Comparison of ENCODE assay signal across 17 cellular contexts in genomic region chr6:154749341-154749740, GRCh38. TPM values are rescaled to one million over a fixed set of nuclear protein-coding genes. Genes with fewer than 3 reads are reported as not detected.
DNase-seq lines count a peak whose midpoint lies in the region; ATAC-seq, FAIRE-seq and TF ChIP-seq lines count a peak whose summit lies in the region.
"Had no signal": no experiment of that assay in that cellular context is flagged by ENCODE, and none has a peak within 500 bp of the region (broad histone marks: within the 10 kb centered on the region; RNA-seq: fewer than 3 reads in every experiment).

No MANE protein-coding gene starts in this region.

- peaks cover 3 to 8% of the 10 kb centered on the region in 2 donors for H3K36me3 Mint-ChIP-seq in activated T-cell treated with anti-CD3 and anti-CD28 coated beads, Interleukin-2, amount 50 U/mL, for 72 hours (ENCODE audit: insufficient read depth in 2 of 2)
- H3K36me3 Mint-ChIP-seq in immature natural killer cell (peaks cover 0 to 4% (median 3%) of the 10 kb centered on the region in 3 donors), progenitor cell of endocrine pancreas (ENCODE audit: insufficient read depth) (peaks cover 6% of the 10 kb centered on the region)

- TF ChIP-seq POLR2A in tibial nerve (IDR thresholded peaks at IDR 0.05) = no peak

- no peak for TF ChIP-seq CTCF in progenitor cell of endocrine pancreas (IDR thresholded peaks at IDR 0.05; ENCODE audit: unreplicated experiment)
- TF ChIP-seq CTCF in tibial nerve (IDR thresholded peaks at IDR 0.05) = no peak

- FAIRE-seq in HTR-8/SVneo (lab: Jason Lieb, UNC) = peak; percentile 28
- FAIRE-seq: GM12878, GM18507 had no signal

- peaks cover 0 to 8% (median 0%) of the 10 kb centered on the region in 3 donors for H3K36me3 ChIP-seq in tibial nerve
- no peaks in the 10 kb centered on the region; the same call in none of the 2 replicates for H3K36me3 ChIP-seq in MG63

- H3K27me3 Mint-ChIP-seq in activated T-cell treated with anti-CD3 and anti-CD28 coated beads, Interleukin-2, amount 50 U/mL, for 72 hours (ENCODE audit: low read depth) = no peaks in the 10 kb centered on the region
- H3K27me3 Mint-ChIP-seq in immature natural killer cell (ENCODE audit: low read depth in 3 of 3) (peaks cover 0 to 4% (median 4%) of the 10 kb centered on the region in 3 donors), progenitor cell of endocrine pancreas (no peaks in the 10 kb centered on the region)
- H3K27me3 Mint-ChIP-seq: B cell had no signal

- H3K9me3 Mint-ChIP-seq in activated T-cell treated with anti-CD3 and anti-CD28 coated beads, Interleukin-2, amount 50 U/mL, for 72 hours = no peaks in the 10 kb centered on the region
- no peaks in the 10 kb centered on the region for H3K9me3 Mint-ChIP-seq in immature natural killer cell
- H3K9me3 Mint-ChIP-seq in progenitor cell of endocrine pancreas (ENCODE audit: low read depth) = no peaks in the 10 kb centered on the region
- H3K9me3 Mint-ChIP-seq: H9 had no signal

- no peak overlapping the region for H3K4me3 Mint-ChIP-seq in activated T-cell treated with anti-CD3 and anti-CD28 coated beads, Interleukin-2, amount 50 U/mL, for 72 hours
- H3K4me3 Mint-ChIP-seq in immature natural killer cell (peak overlapping the region in 4 of 5 donors; percentile 1 to 36 (median 18)), progenitor cell of endocrine pancreas (ENCODE audit: low read depth) (no peak overlapping the region)
- H3K4me3 Mint-ChIP-seq: B cell, H9 had no signal

- TF ChIP-seq EP300 in tibial nerve (IDR thresholded peaks at IDR 0.05) = no peak

- ATAC-seq in activated T-cell treated with anti-CD3 and anti-CD28 coated beads, Interleukin-2, amount 50 U/mL, for 72 hours (replicated peaks in 1 of 2) = no peak
- ATAC-seq: GM12878 had no signal

- peak overlapping the region; percentile 81 for H3K27ac Mint-ChIP-seq in activated T-cell treated with anti-CD3 and anti-CD28 coated beads, Interleukin-2, amount 50 U/mL, for 72 hours
- H3K27ac Mint-ChIP-seq in immature natural killer cell (peak overlapping the region in 5 of 6 donors; percentile 37 to 77 (median 62)), progenitor cell of endocrine pancreas (peak overlapping the region; percentile 79)
- H3K27ac Mint-ChIP-seq: B cell had no signal

- H3K4me3 ChIP-seq in tibial nerve (no peak overlapping the region), MG63 (no peak overlapping the region)
- H3K4me3 ChIP-seq: GM12878, SJSA1 had no signal

- no peak overlapping the region for H3K27ac ChIP-seq in tibial nerve
- H3K27ac ChIP-seq: SJSA1 had no signal

- H3K4me1 Mint-ChIP-seq in activated T-cell treated with anti-CD3 and anti-CD28 coated beads, Interleukin-2, amount 50 U/mL, for 72 hours (ENCODE audit: low read depth) = peaks cover 60% of the 10 kb centered on the region
- H3K4me1 Mint-ChIP-seq in immature natural killer cell (peaks cover 86 to 92% of the 10 kb centered on the region in 2 donors), progenitor cell of endocrine pancreas (ENCODE audit: low read depth) (peaks cover 17% of the 10 kb centered on the region)

- no peaks in the 10 kb centered on the region for H3K27me3 ChIP-seq in tibial nerve
- H3K27me3 ChIP-seq in MG63 = no peaks in the 10 kb centered on the region
- H3K27me3 ChIP-seq: SJSA1 had no signal

- H3K9me3 ChIP-seq in tibial nerve (no peaks in the 10 kb centered on the region), MG63 (no peaks in the 10 kb centered on the region)
- H3K9me3 ChIP-seq: SJSA1 had no signal

- DNase-seq in activated T-cell treated with anti-CD3 and anti-CD28 coated beads, Interleukin-2, amount 50 U/mL, for 72 hours = no peak
- no peak for DNase-seq in activated T-cell treated with anti-CD3 and anti-CD28 coated beads for 4 hours
- no peak for DNase-seq in HTR-8/SVneo (ENCODE audit: insufficient read length, low spot score)
- DNase-seq in immature natural killer cell = no peak
- DNase-seq in progenitor cell of endocrine pancreas (ENCODE audit: low spot score, unreplicated experiment) = no peak
- no peak for DNase-seq in tibial nerve (ENCODE audit: low spot score in 2 of 2)
- no peak for DNase-seq in NCI-H510A treated with DMSO at 0.1 percent for 48 hours (lab: John Stamatoyannopoulos, UW)
- no peak for DNase-seq in MG63
- DNase-seq: DMS153, H9, IMR-90, NCI-H1417 treated with DMSO at 0.1 percent for 48 hours, NCI-H510A had no signal

- peaks cover 0 to 48% (median 10%) of the 10 kb centered on the region in 4 donors for H3K4me1 ChIP-seq in tibial nerve
- H3K4me1 ChIP-seq: SJSA1 had no signal

- WGBS in tibial nerve, 2 donors = 86 to 89% methylated on average over 3 of the region's 3 CpGs

RNA-seq across cellular contexts. Expression of gene SCAF8, which starts 16.1 kb away (rescaled TPM):
- 10 to 100 TPM; 40.2 to 45.0 TPM for total RNA-seq in activated T-cell treated with anti-CD3 and anti-CD28 coated beads, Interleukin-2, amount 50 U/mL, for 72 hours
- polyA plus RNA-seq in immature natural killer cell = 10 to 100 TPM in 1 of 3 donors, 1 to 10 TPM in 2; 6.4 to 18.2 (median 8.1) TPM
- total RNA-seq in progenitor cell of endocrine pancreas (69.5 and 70.2 TPM in 2 replicates), tibial nerve (10 to 100 TPM; 41.1 to 50.7 (median 44.9) TPM)
- 12.1 and 12.9 TPM in 2 replicates for total RNA-seq in MG63 (2014; rRNA removed; shearing (Covaris generic); ENCODE audit: low replicate concordance)

Comparison
In these comparisons a context has a peak if more than half of its experiments do, and no peak if none do; other contexts are left out.
1. H3K4me3 Mint-ChIP-seq: peak in immature natural killer cell (4 of 5); none in activated T-cell treated with anti-CD3 and anti-CD28 coated beads, Interleukin-2, amount 50 U/mL, for 72 hours (0 of 2) and progenitor cell of endocrine pancreas (single experiment).
2. Peak in every context shown above with its lines, with median percentiles within 50 percentile points of each other: H3K27ac Mint-ChIP-seq.